Comparison of ENCODE assay signal across 29 cellular contexts in genomic region chr6:5516036-5516435, GRCh38.
A peak's percentile ranks its signal among the peaks of the same experiment; 100 is the strongest.
DNase-seq lines count a peak whose midpoint lies in the region; ATAC-seq, FAIRE-seq and TF ChIP-seq lines count a peak whose summit lies in the region.
"Had no signal": no experiment of that assay in that cellular context is flagged by ENCODE, and none has a peak within 500 bp of the region (broad histone marks: within the 10 kb centered on the region; RNA-seq: fewer than 3 reads in every experiment).

No MANE protein-coding gene starts in this region.

- H3K27ac ChIP-seq in upper lobe of right lung: no peak overlapping the region
- H3K27ac ChIP-seq: BLaER1, esophagus squamous epithelium, heart right ventricle, spleen, suprapubic skin had no signal

- no peaks in the 10 kb centered on the region for H3K36me3 ChIP-seq in upper lobe of right lung
- H3K36me3 ChIP-seq: BLaER1, esophagus squamous epithelium, HAP-1, heart right ventricle, spleen, suprapubic skin had no signal

- peaks cover 2% of the 10 kb centered on the region for H3K9me3 Mint-ChIP-seq in activated naive CD8-positive, alpha-beta T cell treated with anti-CD3 and anti-CD28 coated beads, Interleukin-2, amount 10 ng/mL, durations not matched to agents 7 days and 5 days
- H3K9me3 Mint-ChIP-seq: dendritic cell treated with granulocyte-macrophage colony-stimulating factor and Interleukin-4, amounts not matched to agents 40 ng/mL and 50 ng/mL, for 4 days; T-helper 1 cell treated with Interleukin-12 subunit alpha and Interleukin-12 subunit beta and Interleukin-4 antibody, amounts not matched to agents 30 μg/mL and 1 μg/mL, for 36 hours had no signal

- POLR2A ChIA-PET in GM10248 (lab: Yijun Ruan, JAX): no interaction called here
- POLR2A ChIA-PET in activated naive CD8-positive, alpha-beta T cell treated with anti-CD3 and anti-CD28 coated beads, Interleukin-2, amount 10 ng/mL, durations not matched to agents 7 days and 5 days (lab: Charles Lee): no interaction called here

- no peak overlapping the region for H3K27ac Mint-ChIP-seq in activated naive CD8-positive, alpha-beta T cell treated with anti-CD3 and anti-CD28 coated beads, Interleukin-2, amount 10 ng/mL, durations not matched to agents 7 days and 5 days
- H3K27ac Mint-ChIP-seq: dendritic cell treated with granulocyte-macrophage colony-stimulating factor and Interleukin-4, amounts not matched to agents 40 ng/mL and 50 ng/mL, for 4 days; T-helper 1 cell treated with Interleukin-12 subunit alpha and Interleukin-12 subunit beta and Interleukin-4 antibody, amounts not matched to agents 30 μg/mL and 1 μg/mL, for 36 hours had no signal

- no peak for TF ChIP-seq POLR2A in GM12892 (IDR thresholded peaks at IDR 0.05; ENCODE audit: low read depth, low read length)

- H3K9me3 ChIP-seq in upper lobe of right lung: no peaks in the 10 kb centered on the region
- H3K9me3 ChIP-seq: BLaER1, esophagus squamous epithelium, HAP-1, heart right ventricle, SK-N-SH, spleen, suprapubic skin had no signal

- intact Hi-C loops in upper lobe of right lung (cut with DNase I): no loop called here

- peak; percentile 77 for FAIRE-seq in GM12892 (lab: Jason Lieb, UNC)
- FAIRE-seq: astrocyte, endometrium, urothelium cell line had no signal

- peaks cover 29% of the 10 kb centered on the region for H3K4me1 Mint-ChIP-seq in activated naive CD8-positive, alpha-beta T cell treated with anti-CD3 and anti-CD28 coated beads, Interleukin-2, amount 10 ng/mL, durations not matched to agents 7 days and 5 days

- TF ChIP-seq CTCF in GM10248 (IDR thresholded peaks at IDR 0.05; ENCODE audit: control extremely low read depth, extremely low read depth, low read depth, missing control alignments) (no peak), upper lobe of right lung (IDR thresholded peaks at IDR 0.05) (no peak)

- ATAC-seq in HG03432 (IDR thresholded peaks at IDR 0.05; ENCODE audit: unreplicated experiment): peak; percentile 51
- no peak for ATAC-seq in activated naive CD8-positive, alpha-beta T cell treated with anti-CD3 and anti-CD28 coated beads, Interleukin-2, amount 10 ng/mL, durations not matched to agents 7 days and 5 days (ENCODE audit: low read depth)
- no peak for ATAC-seq in upper lobe of right lung
- ATAC-seq: heart right ventricle, right cardiac atrium had no signal

- H3K27me3 ChIP-seq in upper lobe of right lung: no peaks in the 10 kb centered on the region
- H3K27me3 ChIP-seq: BLaER1, esophagus squamous epithelium, heart right ventricle, spleen, suprapubic skin had no signal

- H3K4me3 ChIP-seq in upper lobe of right lung: no peak overlapping the region
- H3K4me3 ChIP-seq: BLaER1, esophagus squamous epithelium, HAP-1, heart right ventricle, spleen, suprapubic skin had no signal

- CTCF ChIA-PET in GM10248 (lab: Yijun Ruan, JAX): interaction anchor here (1.3 to 3.1 kb wide), 3 partner anchors 9 to 13 kb away, joined by 4 to 10 read pairs (median 6); no protein-coding TSS in a partner anchor

- H3K4me3 Mint-ChIP-seq in activated naive CD8-positive, alpha-beta T cell treated with anti-CD3 and anti-CD28 coated beads, Interleukin-2, amount 10 ng/mL, durations not matched to agents 7 days and 5 days: peak overlapping the region; percentile 15
- H3K4me3 Mint-ChIP-seq: activated naive CD8-positive, alpha-beta T cell; dendritic cell treated with granulocyte-macrophage colony-stimulating factor and Interleukin-4, amounts not matched to agents 40 ng/mL and 50 ng/mL, for 4 days; T-helper 1 cell treated with Interleukin-12 subunit alpha and Interleukin-12 subunit beta and Interleukin-4 antibody, amounts not matched to agents 30 μg/mL and 1 μg/mL, for 36 hours had no signal

- H3K27me3 Mint-ChIP-seq in activated naive CD8-positive, alpha-beta T cell treated with anti-CD3 and anti-CD28 coated beads, Interleukin-2, amount 10 ng/mL, durations not matched to agents 7 days and 5 days: no peaks in the 10 kb centered on the region
- H3K27me3 Mint-ChIP-seq: activated naive CD8-positive, alpha-beta T cell; dendritic cell treated with granulocyte-macrophage colony-stimulating factor and Interleukin-4, amounts not matched to agents 40 ng/mL and 50 ng/mL, for 4 days had no signal

- H3K36me3 Mint-ChIP-seq in activated naive CD8-positive, alpha-beta T cell treated with anti-CD3 and anti-CD28 coated beads, Interleukin-2, amount 10 ng/mL, durations not matched to agents 7 days and 5 days: peaks cover 17% of the 10 kb centered on the region

- no peaks in the 10 kb centered on the region for H3K4me1 ChIP-seq in upper lobe of right lung
- H3K4me1 ChIP-seq: HAP-1, suprapubic skin had no signal

- DNase-seq in GM10248 (ENCODE audit: extremely low spot score): peak; percentile 27
- no peak for DNase-seq in GM12892 (ENCODE audit: insufficient read length)
- DNase-seq in activated naive CD8-positive, alpha-beta T cell treated with anti-CD3 and anti-CD28 coated beads, Interleukin-2, amount 10 ng/mL, durations not matched to agents 7 days and 5 days: no peak
- no peak for DNase-seq in NCI-H526 (lab: John Stamatoyannopoulos, UW)
- no peak for DNase-seq in upper lobe of right lung
- no peak for DNase-seq in activated CD4-positive, alpha-beta T cell treated with anti-CD3 and anti-CD28 coated beads for 1 hour
- no peak for DNase-seq in superior temporal gyrus (ENCODE audit: extremely low spot score)
- DNase-seq: activated CD4-positive, CD25-positive, alpha-beta regulatory T cell treated with anti-CD3 and anti-CD28 coated beads, Interleukin-2, amount 50 U/mL, for 72 hours; central memory CD4-positive, alpha-beta T cell; DMS153; esophagus squamous epithelium; foreskin melanocyte; heart right ventricle; Karpas-422; NCI-H1436; NCI-H2081 treated with DMSO at 0.1 percent for 48 hours; right cardiac atrium; SK-N-SH; spleen had no signal
